9 cellular contexts compared by ENCODE assay signal in genomic region chr1:89763649-89763986, GRCh38. TPM values are rescaled to one million over a fixed set of nuclear protein-coding genes. Genes with fewer than 3 reads are reported as not detected.
A peak's percentile ranks its signal among the peaks of the same experiment; 100 is the strongest.
DNase-seq lines count a peak whose midpoint lies in the region; ATAC-seq, FAIRE-seq and TF ChIP-seq lines count a peak whose summit lies in the region.
"Had no signal": no experiment of that assay in that cellular context is flagged by ENCODE, and none has a peak within 500 bp of the region (broad histone marks: within the 10 kb centered on the region; RNA-seq: fewer than 3 reads in every experiment).

No MANE protein-coding gene starts in this region.

- peak; percentile 20 for FAIRE-seq in GM12891 (lab: Jason Lieb, UNC)
- FAIRE-seq: urothelium cell line had no signal

- H3K27me3 ChIP-seq in gastrocnemius medialis = no peaks in the 10 kb centered on the region

- CTCF ChIA-PET in WTC11 (lab: Charles Lee) = interaction anchor here (0.6 to 3.2 kb wide), 51 partner anchors 7 to 840 kb away, joined by 3 to 45 read pairs (median 5); partner anchors contain the start of gene LRRC8C

- H3K9me3 ChIP-seq in gastrocnemius medialis = no peaks in the 10 kb centered on the region

- ATAC-seq in WTC11 (no peak), gastrocnemius medialis (no peak), GM19395 (IDR thresholded peaks at IDR 0.05; ENCODE audit: unreplicated experiment) (no peak)

- intact Hi-C loops in gastrocnemius medialis (cut with DNase I; ENCODE audit: low total_unique reads) = loop anchor here (1.0 to 10.0 kb wide), 2 partner anchors 169 to 280 kb away; no protein-coding TSS in a partner anchor

- no peaks in the 10 kb centered on the region for H3K36me3 Mint-ChIP-seq in WTC11
- no peaks in the 10 kb centered on the region for H3K36me3 Mint-ChIP-seq in glutamatergic neuron (ENCODE audit: unreplicated experiment)

- peaks cover 6 to 19% of the 10 kb centered on the region in 2 donors for H3K4me1 ChIP-seq in gastrocnemius medialis

- H3K9me3 Mint-ChIP-seq in WTC11 = no peaks in the 10 kb centered on the region
- peaks cover 6% of the 10 kb centered on the region for H3K9me3 Mint-ChIP-seq in glutamatergic neuron (ENCODE audit: unreplicated experiment)

- POLR2A ChIA-PET in WTC11 (lab: Charles Lee) = no interaction called here

- H3K4me3 ChIP-seq in gastrocnemius medialis = peak overlapping the region; percentile 49 to 66 (median 62)

- peak overlapping the region in 3 of 4 donors; percentile 62 to 75 (median 75) for H3K27ac ChIP-seq in gastrocnemius medialis

- peak overlapping the region; percentile 94 for H3K4me3 Mint-ChIP-seq in WTC11
- H3K4me3 Mint-ChIP-seq in glutamatergic neuron (ENCODE audit: unreplicated experiment) = peak overlapping the region; percentile 96

- TF ChIP-seq CTCF in WTC11 (IDR thresholded peaks at IDR 0.05) (no peak), glutamatergic neuron (IDR thresholded peaks at IDR 0.05; ENCODE audit: partially characterized antibody, unreplicated experiment) (no peak), gastrocnemius medialis (IDR thresholded peaks at IDR 0.05 in 4 of 5, conservative IDR thresholded peaks at IDR 0.05 in 1 of 5) (no peak)

- H3K4me1 Mint-ChIP-seq in WTC11 (peaks cover 10% of the 10 kb centered on the region), glutamatergic neuron (ENCODE audit: low read depth, unreplicated experiment) (peaks cover 29% of the 10 kb centered on the region)

- TF ChIP-seq POLR2A in GM12891 (IDR thresholded peaks at IDR 0.05; ENCODE audit: low read depth, low read length) (no peak), gastrocnemius medialis (IDR thresholded peaks at IDR 0.05) (no peak)

- DNase-seq in GM12891 (ENCODE audit: insufficient read length, low spot score) (no peak), WTC11 (ENCODE audit: low spot score) (no peak), glutamatergic neuron (no peak), gastrocnemius medialis (no peak), cerebellar cortex (ENCODE audit: low spot score) (no peak), NCI-H2081 treated with DMSO at 0.1 percent for 48 hours (lab: John Stamatoyannopoulos, UW) (no peak)
- DNase-seq in stimulated activated CD4-positive, alpha-beta T cell treated with anti-CD3 and anti-CD28 coated beads, Interleukin-1b, Interleukin-23, amount 100 ng/mL, for 48 hours = no peak

- in situ Hi-C loops in gastrocnemius medialis (cut with MboI; ENCODE audit: low sequenced_read_pairs in 4 of 4) = loop anchor here (5.0 to 25.0 kb wide), 6 partner anchors 126 to 289 kb away; partner anchors contain the start of genes LRRC8C (in 3 of the 4) and LRRC8B (in 1 of the 4)

- no peaks in the 10 kb centered on the region for H3K36me3 ChIP-seq in gastrocnemius medialis

- H3K27me3 Mint-ChIP-seq in WTC11 (ENCODE audit: low read depth) (peaks cover 36% of the 10 kb centered on the region), glutamatergic neuron (ENCODE audit: unreplicated experiment) (peaks cover 3% of the 10 kb centered on the region)

- H3K27ac Mint-ChIP-seq in WTC11 = no peak overlapping the region
- peak overlapping the region; percentile 86 for H3K27ac Mint-ChIP-seq in glutamatergic neuron (ENCODE audit: unreplicated experiment)

TF ChIP-seq in GM12891, 5 proteins besides CTCF, POLR2A, EP300 and RAD21:
- TF ChIP-seq PAX5 (IDR thresholded peaks at IDR 0.05; ENCODE audit: insufficient read depth, low read length, severe bottlenecking) (no peak), POU2F2 (IDR thresholded peaks at IDR 0.05; ENCODE audit: low read depth, low read length) (no peak), TAF1 (IDR thresholded peaks at IDR 0.05; ENCODE audit: low read depth, low read length) (no peak), POLR2AphosphoS5 (IDR thresholded peaks at IDR 0.05; ENCODE audit: low read depth, low read length) (no peak), SPI1 (IDR thresholded peaks at IDR 0.05; ENCODE audit: low read depth, low read length) (no peak)

TF ChIP-seq in WTC11, 78 proteins besides CTCF, POLR2A, EP300 and RAD21:
- TF ChIP-seq OVOL2 (CRISPR knock-in tag; IDR thresholded peaks at IDR 0.05; ENCODE audit: borderline replicate concordance) (no peak), ZNF121 (CRISPR knock-in tag; IDR thresholded peaks at IDR 0.05) (no peak), GTF2I (CRISPR knock-in tag; conservative IDR thresholded peaks at IDR 0.05) (no peak), NR3C1 (CRISPR knock-in tag; conservative IDR thresholded peaks at IDR 0.05; ENCODE audit: low read depth) (no peak), ZNF423 (CRISPR knock-in tag; IDR thresholded peaks at IDR 0.05) (no peak), ZNF232 (CRISPR knock-in tag; IDR thresholded peaks at IDR 0.05) (no peak), TEAD1 (CRISPR knock-in tag; IDR thresholded peaks at IDR 0.05) (no peak), ZNF263 (CRISPR knock-in tag; IDR thresholded peaks at IDR 0.05; ENCODE audit: low read depth) (no peak), TCF7 (CRISPR knock-in tag; IDR thresholded peaks at IDR 0.05; ENCODE audit: low read depth) (no peak)
- TF ChIP-seq, protein P1, sequence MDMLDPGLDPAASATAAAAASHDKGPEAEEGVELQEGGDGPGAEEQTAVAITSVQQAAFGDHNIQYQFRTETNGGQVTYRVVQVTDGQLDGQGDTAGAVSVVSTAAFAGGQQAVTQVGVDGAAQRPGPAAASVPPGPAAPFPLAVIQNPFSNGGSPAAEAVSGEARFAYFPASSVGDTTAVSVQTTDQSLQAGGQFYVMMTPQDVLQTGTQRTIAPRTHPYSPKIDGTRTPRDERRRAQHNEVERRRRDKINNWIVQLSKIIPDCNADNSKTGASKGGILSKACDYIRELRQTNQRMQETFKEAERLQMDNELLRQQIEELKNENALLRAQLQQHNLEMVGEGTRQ (CRISPR knock-in tag; IDR thresholded peaks at IDR 0.05) = no peak
- TF ChIP-seq, protein P2, sequence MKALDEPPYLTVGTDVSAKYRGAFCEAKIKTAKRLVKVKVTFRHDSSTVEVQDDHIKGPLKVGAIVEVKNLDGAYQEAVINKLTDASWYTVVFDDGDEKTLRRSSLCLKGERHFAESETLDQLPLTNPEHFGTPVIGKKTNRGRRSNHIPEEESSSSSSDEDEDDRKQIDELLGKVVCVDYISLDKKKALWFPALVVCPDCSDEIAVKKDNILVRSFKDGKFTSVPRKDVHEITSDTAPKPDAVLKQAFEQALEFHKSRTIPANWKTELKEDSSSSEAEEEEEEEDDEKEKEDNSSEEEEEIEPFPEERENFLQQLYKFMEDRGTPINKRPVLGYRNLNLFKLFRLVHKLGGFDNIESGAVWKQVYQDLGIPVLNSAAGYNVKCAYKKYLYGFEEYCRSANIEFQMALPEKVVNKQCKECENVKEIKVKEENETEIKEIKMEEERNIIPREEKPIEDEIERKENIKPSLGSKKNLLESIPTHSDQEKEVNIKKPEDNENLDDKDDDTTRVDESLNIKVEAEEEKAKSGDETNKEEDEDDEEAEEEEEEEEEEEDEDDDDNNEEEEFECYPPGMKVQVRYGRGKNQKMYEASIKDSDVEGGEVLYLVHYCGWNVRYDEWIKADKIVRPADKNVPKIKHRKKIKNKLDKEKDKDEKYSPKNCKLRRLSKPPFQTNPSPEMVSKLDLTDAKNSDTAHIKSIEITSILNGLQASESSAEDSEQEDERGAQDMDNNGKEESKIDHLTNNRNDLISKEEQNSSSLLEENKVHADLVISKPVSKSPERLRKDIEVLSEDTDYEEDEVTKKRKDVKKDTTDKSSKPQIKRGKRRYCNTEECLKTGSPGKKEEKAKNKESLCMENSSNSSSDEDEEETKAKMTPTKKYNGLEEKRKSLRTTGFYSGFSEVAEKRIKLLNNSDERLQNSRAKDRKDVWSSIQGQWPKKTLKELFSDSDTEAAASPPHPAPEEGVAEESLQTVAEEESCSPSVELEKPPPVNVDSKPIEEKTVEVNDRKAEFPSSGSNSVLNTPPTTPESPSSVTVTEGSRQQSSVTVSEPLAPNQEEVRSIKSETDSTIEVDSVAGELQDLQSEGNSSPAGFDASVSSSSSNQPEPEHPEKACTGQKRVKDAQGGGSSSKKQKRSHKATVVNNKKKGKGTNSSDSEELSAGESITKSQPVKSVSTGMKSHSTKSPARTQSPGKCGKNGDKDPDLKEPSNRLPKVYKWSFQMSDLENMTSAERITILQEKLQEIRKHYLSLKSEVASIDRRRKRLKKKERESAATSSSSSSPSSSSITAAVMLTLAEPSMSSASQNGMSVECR (CRISPR knock-in tag; IDR thresholded peaks at IDR 0.05; ENCODE audit: borderline replicate concordance) = no peak

RNA-seq across cellular contexts. Expression of gene LRRC8D, which starts 57.2 kb away (rescaled TPM):
- polyA plus RNA-seq in GM12891 (2012; ENCODE audit: low read depth, missing spikeins) = 5.7 TPM
- total RNA-seq in WTC11 (2021) = 42.6 to 45.4 TPM (median 42.8 TPM) in 3 replicates
- total RNA-seq in glutamatergic neuron (ENCODE audit: unreplicated experiment) = 54.9 TPM
- 10 to 100 TPM in 2 of 4 donors, 1 to 10 TPM in 2; 3.0 to 15.0 (median 9.2) TPM for total RNA-seq in gastrocnemius medialis
